Comparison of ENCODE assay signal across 15 cellular contexts in the genomic region with DNA sequence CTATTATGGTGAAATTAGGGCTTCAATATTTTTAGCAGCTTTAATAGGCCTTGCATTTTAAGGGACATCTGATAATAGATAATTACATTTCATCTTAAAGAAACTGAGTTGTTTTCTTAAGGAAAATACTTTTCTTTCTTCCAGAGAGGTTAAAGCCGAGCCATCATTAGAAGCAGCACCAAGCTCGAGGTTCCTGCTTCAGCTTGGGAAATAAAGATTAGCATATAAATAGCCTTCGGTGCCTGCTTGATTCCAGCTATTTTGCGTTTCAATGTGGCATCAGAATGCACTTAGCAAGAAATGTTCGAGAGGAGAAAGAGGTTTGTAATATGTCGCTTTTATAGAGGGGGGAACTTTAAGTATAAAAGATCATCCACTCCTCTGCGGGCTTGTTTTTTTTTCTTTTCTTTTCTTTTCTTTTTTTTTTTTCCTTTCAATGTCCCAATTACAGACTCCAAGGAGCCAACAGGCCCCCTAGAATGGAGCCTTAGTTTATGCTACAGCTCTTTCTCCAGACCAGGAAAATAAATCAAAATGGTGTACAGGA.
DNase-seq lines count a peak whose midpoint lies in the region; ATAC-seq and TF ChIP-seq lines count a peak whose summit lies in the region.
"Had no signal": no experiment of that assay in that cellular context is flagged by ENCODE, and none has a peak within 500 bp of the region (broad histone marks: within the 10 kb centered on the region; RNA-seq: fewer than 3 reads in every experiment).

No MANE protein-coding gene starts in this region.

- peaks cover 29% of the 10 kb centered on the region for H3K4me1 ChIP-seq in HUES64 (ENCODE audit: insufficient read depth, low read length)
- peaks cover 10% of the 10 kb centered on the region for H3K4me1 ChIP-seq in endodermal cell (ENCODE audit: control insufficient read depth, insufficient read depth, low read length)
- no peaks in the 10 kb centered on the region for H3K4me1 ChIP-seq in mesodermal cell (ENCODE audit: control insufficient read depth, insufficient read depth, low read length, poor library complexity, severe bottlenecking)
- peaks cover 3 to 12% of the 10 kb centered on the region in 2 donors for H3K4me1 ChIP-seq in thoracic aorta (ENCODE audit: control insufficient read depth in 1 of 2, low read depth in 2 of 2)

- TF ChIP-seq CTCF in endodermal cell (conservative IDR thresholded peaks at IDR 0.05) (no peak), thoracic aorta (IDR thresholded peaks at IDR 0.05) (no peak), omental fat pad (IDR thresholded peaks at IDR 0.05) (no peak)

- H3K36me3 Mint-ChIP-seq in endodermal cell (ENCODE audit: low read depth) = no peaks in the 10 kb centered on the region
- H3K36me3 Mint-ChIP-seq: CD8-positive, alpha-beta memory T cell; memory B cell had no signal

- peak overlapping the region; percentile 53 for H3K9ac ChIP-seq in HUES64 (ENCODE audit: low read depth, low read length)
- H3K9ac ChIP-seq in endodermal cell (ENCODE audit: extremely low read depth, low read length, poor library complexity, severe bottlenecking) = no peak overlapping the region

- H3K9me3 Mint-ChIP-seq in endodermal cell = no peaks in the 10 kb centered on the region
- H3K9me3 Mint-ChIP-seq: activated T-helper 17 cell treated with anti-CD3 and anti-CD28 coated beads, Interleukin-2, amount 50 U/mL, for 72 hours; CD8-positive, alpha-beta memory T cell; memory B cell; stimulated activated naive CD8-positive, alpha-beta T cell treated with anti-CD3 and anti-CD28 coated beads, Interleukin-15, amount 100 ng/mL, for 72 hours had no signal

- H3K4me3 ChIP-seq in HUES64 (ENCODE audit: low read length) (peak overlapping the region; percentile 38), endodermal cell (ENCODE audit: low read length) (no peak overlapping the region), mesodermal cell (ENCODE audit: extremely low read depth, insufficient read depth, low read length, poor library complexity, severe bottlenecking) (no peak overlapping the region), thoracic aorta (peak overlapping the region; percentile 20)
- H3K4me3 ChIP-seq: MG63 had no signal

- peak overlapping the region; percentile 19 for H3K4me3 Mint-ChIP-seq in endodermal cell
- H3K4me3 Mint-ChIP-seq: activated T-helper 17 cell treated with anti-CD3 and anti-CD28 coated beads, Interleukin-2, amount 50 U/mL, for 72 hours; CD8-positive, alpha-beta memory T cell; memory B cell; stimulated activated naive CD8-positive, alpha-beta T cell treated with anti-CD3 and anti-CD28 coated beads, Interleukin-15, amount 100 ng/mL, for 72 hours had no signal

- H3K27ac Mint-ChIP-seq in endodermal cell = no peak overlapping the region
- H3K27ac Mint-ChIP-seq: activated T-helper 17 cell treated with anti-CD3 and anti-CD28 coated beads, Interleukin-2, amount 50 U/mL, for 72 hours; memory B cell; stimulated activated naive CD8-positive, alpha-beta T cell treated with anti-CD3 and anti-CD28 coated beads, Interleukin-15, amount 100 ng/mL, for 72 hours had no signal

- 3% methylated on average over 6 of the region's 7 CpGs for WGBS in HUES64
- WGBS in endodermal cell (ENCODE audit: insufficient coverage in 1 of 2, insufficient read length in 1 of 2), 2 experiments = 19 to 33% methylated on average over 3 to 7 of the region's 7 CpGs
- 0 to 8% methylated on average over 1 to 4 of the region's 7 CpGs for WGBS in mesodermal cell (ENCODE audit: insufficient coverage in 2 of 2), 2 experiments

- H3K27ac ChIP-seq in HUES64 (ENCODE audit: low read depth, low read length) (peak overlapping the region; percentile 79; the same call in 1 of the 2 replicates), endodermal cell (ENCODE audit: low read depth, low read length) (peak overlapping the region; percentile 64), mesodermal cell (ENCODE audit: low read depth, low read length, severe bottlenecking) (peak overlapping the region; percentile 62), thoracic aorta (no peak overlapping the region)
- H3K27ac ChIP-seq: VCaP had no signal

- ATAC-seq in thoracic aorta (ENCODE audit: insufficient number of reproducible peaks, low FRiP score, low read depth) = no peak
- ATAC-seq in GM21381 (IDR thresholded peaks at IDR 0.05; ENCODE audit: unreplicated experiment) = no peak
- ATAC-seq in GM19452 (IDR thresholded peaks at IDR 0.05; ENCODE audit: unreplicated experiment) = no peak
- ATAC-seq in omental fat pad (ENCODE audit: low FRiP score) = no peak
- ATAC-seq: activated T-helper 17 cell treated with anti-CD3 and anti-CD28 coated beads, Interleukin-2, amount 50 U/mL, for 72 hours; PC-3; stimulated activated naive CD8-positive, alpha-beta T cell treated with anti-CD3 and anti-CD28 coated beads, Interleukin-15, amount 100 ng/mL, for 72 hours had no signal

- peaks cover 35% of the 10 kb centered on the region for H3K4me1 Mint-ChIP-seq in endodermal cell
- H3K4me1 Mint-ChIP-seq: activated T-helper 17 cell treated with anti-CD3 and anti-CD28 coated beads, Interleukin-2, amount 50 U/mL, for 72 hours; CD8-positive, alpha-beta memory T cell; memory B cell; stimulated activated naive CD8-positive, alpha-beta T cell treated with anti-CD3 and anti-CD28 coated beads, Interleukin-15, amount 100 ng/mL, for 72 hours had no signal

- no peak for DNase-seq in endodermal cell
- no peak for DNase-seq in thoracic aorta (ENCODE audit: low spot score)
- no peak for DNase-seq in omental fat pad (ENCODE audit: low spot score)
- DNase-seq: CD8-positive, alpha-beta memory T cell; NCI-H187 treated with DMSO at 0.1 percent for 48 hours; stimulated activated naive CD8-positive, alpha-beta T cell treated with anti-CD3 and anti-CD28 coated beads, Interleukin-15, amount 100 ng/mL, for 72 hours had no signal

- peaks cover 14% of the 10 kb centered on the region; the same call in 1 of the 2 replicates for H3K27me3 ChIP-seq in HUES64 (ENCODE audit: insufficient read depth, low read length)
- peaks cover 20% of the 10 kb centered on the region for H3K27me3 ChIP-seq in endodermal cell (ENCODE audit: control insufficient read depth, insufficient read depth, low read length, poor library complexity, severe bottlenecking)
- H3K27me3 ChIP-seq in thoracic aorta (replicated peaks; ENCODE audit: insufficient read depth) = no peaks in the 10 kb centered on the region

- H3K36me3 ChIP-seq in HUES64 (ENCODE audit: insufficient read depth, low read length) (no peaks in the 10 kb centered on the region), endodermal cell (ENCODE audit: control insufficient read depth, insufficient read depth, low read length) (no peaks in the 10 kb centered on the region), mesodermal cell (ENCODE audit: control insufficient read depth, insufficient read depth, low read length) (no peaks in the 10 kb centered on the region), thoracic aorta (no peaks in the 10 kb centered on the region)
- H3K36me3 ChIP-seq: MG63 had no signal

- H3K9me3 ChIP-seq in HUES64 (ENCODE audit: insufficient read depth, low read depth, low read length) = no peaks in the 10 kb centered on the region
- no peaks in the 10 kb centered on the region for H3K9me3 ChIP-seq in endodermal cell (ENCODE audit: control insufficient read depth, low read length)
- no peaks in the 10 kb centered on the region for H3K9me3 ChIP-seq in mesodermal cell (ENCODE audit: control insufficient read depth, low read length)
- H3K9me3 ChIP-seq in thoracic aorta = no peaks in the 10 kb centered on the region
- H3K9me3 ChIP-seq: MG63 had no signal

- H3K27me3 Mint-ChIP-seq in endodermal cell (ENCODE audit: insufficient read depth) = peaks cover 75% of the 10 kb centered on the region

Comparison
In these comparisons a context has a peak if more than half of its experiments do, and no peak if none do; other contexts are left out.
1. H3K27ac ChIP-seq: peak in HUES64 (single experiment), endodermal cell (single experiment) and mesodermal cell (single experiment); none in thoracic aorta (0 of 2).
2. H3K4me3 ChIP-seq: peak in HUES64 (single experiment) and thoracic aorta (single experiment); none in endodermal cell (single experiment) and mesodermal cell (single experiment).